Comparison of ENCODE assay signal across 27 cellular contexts in genomic region chr2:123840016-123840415, GRCh38.
DNase-seq lines count a peak whose midpoint lies in the region; ATAC-seq, FAIRE-seq and TF ChIP-seq lines count a peak whose summit lies in the region.
"Had no signal": no experiment of that assay in that cellular context is flagged by ENCODE, and none has a peak within 500 bp of the region (broad histone marks: within the 10 kb centered on the region; RNA-seq: fewer than 3 reads in every experiment).

No MANE protein-coding gene starts in this region.

- H3K4me3 ChIP-seq in PC-3 (ENCODE audit: low read length) (peak overlapping the region; percentile 44), bronchial epithelial cell (ENCODE audit: low read depth, low read length) (no peak overlapping the region), keratinocyte (ENCODE audit: control insufficient read depth in 2 of 3, extremely low read depth in 1 of 3, insufficient read depth in 2 of 3, low read depth in 1 of 3, low read length in 3 of 3) (no peak overlapping the region)
- H3K4me3 ChIP-seq: BLaER1 treated with 17β-estradiol and CSF1 and Interleukin-3, amounts not matched to agents 10 nM and 100 nM; GM23338; MG63; Peyer's patch had no signal

- ATAC-seq in PC-3 (peak; percentile 89), left colon (no peak), HG03439 (IDR thresholded peaks at IDR 0.05; ENCODE audit: unreplicated experiment) (no peak), GM21576 (IDR thresholded peaks at IDR 0.05; ENCODE audit: unreplicated experiment) (no peak)
- ATAC-seq: GM23338, HepG2 had no signal

- BruUV-seq in PC-3 (replicated peaks; lab: Mats Ljungman, UMichigan): no TSS peak

- H3K79me2 ChIP-seq in PC-3 (ENCODE audit: low read length): no peaks in the 10 kb centered on the region
- H3K79me2 ChIP-seq in keratinocyte (ENCODE audit: control insufficient read depth, insufficient read depth, low read length): no peaks in the 10 kb centered on the region

- H3K36me3 ChIP-seq in PC-3 (ENCODE audit: low read depth, low read length) (no peaks in the 10 kb centered on the region; the same call in 1 of the 2 replicates), bronchial epithelial cell (ENCODE audit: control insufficient read depth, insufficient read depth, low read length) (no peaks in the 10 kb centered on the region), keratinocyte (ENCODE audit: control insufficient read depth in 2 of 2, extremely low read depth in 1 of 2, insufficient read depth in 2 of 2, low read length in 2 of 2) (no peaks in the 10 kb centered on the region)
- H3K36me3 ChIP-seq: BLaER1 treated with 17β-estradiol and CSF1 and Interleukin-3, amounts not matched to agents 10 nM and 100 nM; MG63; Peyer's patch had no signal

- H3K27me3 ChIP-seq in PC-3 (ENCODE audit: low read length): no peaks in the 10 kb centered on the region
- H3K27me3 ChIP-seq in bronchial epithelial cell (ENCODE audit: control insufficient read depth, insufficient read depth, low read length): no peaks in the 10 kb centered on the region
- no peaks in the 10 kb centered on the region for H3K27me3 ChIP-seq in keratinocyte (ENCODE audit: control insufficient read depth, extremely low read depth, insufficient read depth, low read length)
- H3K27me3 ChIP-seq: BLaER1 treated with 17β-estradiol and CSF1 and Interleukin-3, amounts not matched to agents 10 nM and 100 nM; MG63; Peyer's patch had no signal

- peak; percentile 60 for TF ChIP-seq CTCF in PC-3 (conservative IDR thresholded peaks at IDR 0.05; ENCODE audit: low read depth, low read length)
- TF ChIP-seq CTCF in bronchial epithelial cell (IDR thresholded peaks at IDR 0.05; ENCODE audit: insufficient read depth, low read length, severe bottlenecking): peak; percentile 32
- no peak for TF ChIP-seq CTCF in keratinocyte (optimal IDR thresholded peaks at IDR 0.05 in 1 of 3, IDR thresholded peaks at IDR 0.05 in 1 of 3, conservative IDR thresholded peaks at IDR 0.05 in 1 of 3; ENCODE audit: extremely low read depth in 1 of 3, insufficient read depth in 2 of 3, low read length in 3 of 3)

- intact Hi-C loops in PC-3 (cut with micrococcal nuclease): no loop called here
- intact Hi-C loops in left colon (cut with DNase I, micrococcal nuclease): no loop called here

- H3K27ac ChIP-seq in PC-3 (ENCODE audit: low read length) (peak overlapping the region; percentile 92), keratinocyte (ENCODE audit: control insufficient read depth, insufficient read depth, low read length) (peak overlapping the region; percentile 13)
- H3K27ac ChIP-seq: BLaER1 treated with 17β-estradiol and CSF1 and Interleukin-3, amounts not matched to agents 10 nM and 100 nM; Peyer's patch had no signal

- H3K9me1 ChIP-seq in keratinocyte (ENCODE audit: control insufficient read depth, extremely low read depth, insufficient read depth, low read length): no peaks in the 10 kb centered on the region

- POLR2A ChIA-PET in PC-3 (lab: Charles Lee; ENCODE audit: unreplicated experiment): no interaction called here

- H2AFZ ChIP-seq in PC-3 (ENCODE audit: low read length) (0 out of 2 replicates have a peak overlapping the region, but pooled peaks have one; percentile 49), keratinocyte (ENCODE audit: control insufficient read depth, low read length) (no peak overlapping the region)
- H2AFZ ChIP-seq: GM23338 had no signal

- CTCF ChIA-PET in PC-3 (lab: Charles Lee): no interaction called here

- no peaks in the 10 kb centered on the region for H3F3A ChIP-seq in PC-3 (ENCODE audit: low read length, unreplicated experiment)

- H3K9ac ChIP-seq in PC-3 (ENCODE audit: low read length) (peak overlapping the region; percentile 58), keratinocyte (ENCODE audit: control insufficient read depth, extremely low read depth, insufficient read depth, low read length) (no peak overlapping the region)
- H3K9ac ChIP-seq: BLaER1 treated with 17β-estradiol and CSF1 and Interleukin-3, amounts not matched to agents 10 nM and 100 nM; SK-N-SH had no signal

- H3K4me2 ChIP-seq in PC-3 (ENCODE audit: low read length) (peak overlapping the region; percentile 73), keratinocyte (ENCODE audit: control insufficient read depth, extremely low read depth, insufficient read depth, low read depth, low read length) (peak overlapping the region; percentile 6)
- H3K4me2 ChIP-seq: BLaER1 treated with 17β-estradiol and CSF1 and Interleukin-3, amounts not matched to agents 10 nM and 100 nM; GM23338; SK-N-SH had no signal

- dilution Hi-C loops in keratinocyte (cut with MboI; ENCODE audit: extremely low pct_ligation_motif_present, low sequenced_read_pairs): no loop called here

- no peaks in the 10 kb centered on the region for H4K20me1 ChIP-seq in PC-3 (ENCODE audit: low read length)
- H4K20me1 ChIP-seq in keratinocyte (ENCODE audit: control insufficient read depth, extremely low read depth, insufficient read depth, low read length): no peaks in the 10 kb centered on the region
- H4K20me1 ChIP-seq: BLaER1 treated with 17β-estradiol and CSF1 and Interleukin-3, amounts not matched to agents 10 nM and 100 nM had no signal

- FAIRE-seq in bronchial epithelial cell (lab: Jason Lieb, UNC): peak; percentile 89
- no peak for FAIRE-seq in keratinocyte (lab: Jason Lieb, UNC)
- FAIRE-seq: A204.1, GM18507, HepG2 had no signal

- H3K9me3 ChIP-seq in PC-3 (ENCODE audit: low read length) (no peaks in the 10 kb centered on the region), keratinocyte (ENCODE audit: control insufficient read depth, low read depth, low read length) (peaks cover 2% of the 10 kb centered on the region)

- DNase-seq in HPDE6-E6E7 (ENCODE audit: extremely low spot score) (peak; percentile 2), PC-3 (peak; percentile 83), bronchial epithelial cell (ENCODE audit: low read depth) (peak; percentile 77), keratinocyte (ENCODE audit: low read depth, low spot score) (no peak), NCI-H2081 treated with DMSO at 0.1 percent for 48 hours (lab: John Stamatoyannopoulos, UW) (no peak), left colon (no peak)
- DNase-seq: CD4-positive, alpha-beta memory T cell; COR-L47; HCEC 1CT; Karpas-422; MG63; NCI-H1105 treated with DMSO at 0.1 percent for 48 hours; NCI-H146; NCI-H1930; NCI-H2227 treated with DMSO at 0.1 percent for 48 hours; NCI-H510A; NCI-H69; Peyer's patch; SK-N-SH; SW 1271 had no signal

- no peaks in the 10 kb centered on the region for H3K9me2 ChIP-seq in PC-3 (replicated peaks; ENCODE audit: low read length)
- H3K9me2 ChIP-seq: SK-N-SH had no signal

- H3K4me1 ChIP-seq in PC-3 (ENCODE audit: insufficient read depth, low read length) (peaks cover 18% of the 10 kb centered on the region; the same call in 1 of the 2 replicates), keratinocyte (ENCODE audit: control insufficient read depth, extremely low read depth, insufficient read depth, low read length) (peaks cover 2% of the 10 kb centered on the region)
- H3K4me1 ChIP-seq: BLaER1 treated with 17β-estradiol and CSF1 and Interleukin-3, amounts not matched to agents 10 nM and 100 nM; Peyer's patch had no signal

Comparison
In these comparisons a context has a peak if more than half of its experiments do, and no peak if none do; other contexts are left out.
1. DNase-seq: peak in HPDE6-E6E7 (single experiment), PC-3 (single experiment) and bronchial epithelial cell (single experiment); none in keratinocyte (single experiment), NCI-H2081 treated with DMSO at 0.1 percent for 48 hours (single experiment) and left colon (0 of 2).
2. CTCF ChIP-seq: peak in PC-3 (single experiment) and bronchial epithelial cell (single experiment); none in keratinocyte (0 of 3).